ENCODE assay signal across 8 cellular contexts in genomic region chr22:50525991-50526848, GRCh38. TPM values are rescaled to one million over a fixed set of nuclear protein-coding genes. Genes with fewer than 3 reads are reported as not detected.
DNase-seq lines count a peak whose midpoint lies in the region; ATAC-seq lines count a peak whose summit lies in the region.

No MANE protein-coding gene starts in this region.

- peak; percentile 41 for ATAC-seq in left ventricle myocardium superior

- intact Hi-C loops in left ventricle myocardium superior (cut with micrococcal nuclease), result no loop called here

- DNase-seq in GF-D8 (lab: John Stamatoyannopoulos, UW) (peak; percentile 55), GOT3 (lab: John Stamatoyannopoulos, UW) (peak; percentile 67), LoVo (ENCODE audit: low spot score) (peak; percentile 58), T follicular helper cell (ENCODE audit: low read depth) (peak; percentile 72), amniotic epithelial cell (ENCODE audit: low read depth) (peak; percentile 64), left ventricle myocardium superior (peak; percentile 88), putamen (ENCODE audit: low spot score) (peak; percentile 71), OCI-M2 (lab: John Stamatoyannopoulos, UW; ENCODE audit: unreplicated experiment) (no peak)

RNA-seq across cellular contexts. Expression of gene SCO2, which starts 0.8 kb away (rescaled TPM):
- total RNA-seq in left ventricle myocardium superior, result 1.3 TPM

RNA-seq across cellular contexts. Expression of gene TYMP, which starts 3.6 kb away (rescaled TPM):
- total RNA-seq in left ventricle myocardium superior, result 12.7 TPM

RNA-seq across cellular contexts. Expression of gene NCAPH2, which starts 18.2 kb away (rescaled TPM):
- total RNA-seq in left ventricle myocardium superior, result 30.6 TPM

RNA-seq across cellular contexts. Expression of gene LMF2, which starts 18.7 kb away (rescaled TPM):
- total RNA-seq in left ventricle myocardium superior, result 27.6 TPM

RNA-seq across cellular contexts. Expression of gene KLHDC7B, which starts 19.5 kb away (rescaled TPM):
- not detected for total RNA-seq in left ventricle myocardium superior
